ENCODE assay signal across 11 cellular contexts in genomic region chr5:31757813-31758212, GRCh38.
"Had no signal": no experiment of that assay in that cellular context is flagged by ENCODE, and none has a peak within 500 bp of the region (broad histone marks: within the 10 kb centered on the region; RNA-seq: fewer than 3 reads in every experiment).

No MANE protein-coding gene starts in this region.

- DNase-seq: activated B cell treated with CpG ODN at 0.5 μM for 24 hours; activated CD4-positive, alpha-beta T cell treated with anti-CD3 and anti-CD28 coated beads, Interleukin-2, amount 10 ng/mL, durations not matched to agents 24 days and 14 days; activated naive CD4-positive, alpha-beta T cell treated with anti-CD3 and anti-CD28 coated beads for 36 hours; central memory CD4-positive, alpha-beta T cell; effector memory CD8-positive, alpha-beta T cell; posterior cingulate gyrus; stimulated activated CD8-positive, alpha-beta memory T cell treated with anti-CD3 and anti-CD28 coated beads, Interleukin-4, amount 100 ng/mL, for 48 hours; stimulated activated naive CD8-positive, alpha-beta T cell treated with anti-CD3 and anti-CD28 coated beads, Interleukin-15, amount 100 ng/mL, for 72 hours; tibial artery; uterus had no signal

- ATAC-seq: effector memory CD8-positive, alpha-beta T cell; sciatic nerve had no signal

- H3K4me1 ChIP-seq: tibial artery, uterus had no signal

- H3K27me3 ChIP-seq: tibial artery, uterus had no signal

- H3K4me3 ChIP-seq: tibial artery, uterus had no signal

- H3K27ac ChIP-seq: tibial artery, uterus had no signal
